In genomic region chr7:2607913-2608899, GRCh38 we compare ENCODE assay signal across 13 cellular contexts. TPM values are rescaled to one million over a fixed set of nuclear protein-coding genes. Genes with fewer than 3 reads are reported as not detected.
DNase-seq lines count a peak whose midpoint lies in the region; ATAC-seq and TF ChIP-seq lines count a peak whose summit lies in the region.
"Had no signal": no experiment of that assay in that cellular context is flagged by ENCODE, and none has a peak within 500 bp of the region (broad histone marks: within the 10 kb centered on the region; RNA-seq: fewer than 3 reads in every experiment).

No MANE protein-coding gene starts in this region.

- H3K4me3 Mint-ChIP-seq in CD4-positive, CD25-positive, alpha-beta regulatory T cell: peak overlapping the region in 3 of 4 donors; percentile 26 to 66 (median 58)

- H3K4me2 ChIP-seq in hepatocyte: no peak overlapping the region

- no peaks in the 10 kb centered on the region for H3K9me2 ChIP-seq in hepatocyte (replicated peaks; ENCODE audit: insufficient read depth)

- intact Hi-C loops in adrenal gland (cut with DNase I): no loop called here
- intact Hi-C loops in psoas muscle (cut with DNase I): no loop called here

- H3K4me1 ChIP-seq in CD4-positive, CD25-positive, alpha-beta regulatory T cell (ENCODE audit: control insufficient read depth, insufficient read depth, low read length, poor library complexity, severe bottlenecking): no peaks in the 10 kb centered on the region
- H3K4me1 ChIP-seq in adrenal gland (replicated peaks in 1 of 2) (peaks cover 0 to 26% of the 10 kb centered on the region in 2 donors), psoas muscle (peaks cover 4% of the 10 kb centered on the region), hepatocyte (ENCODE audit: insufficient read depth) (peaks cover 7% of the 10 kb centered on the region), HAP-1 (no peaks in the 10 kb centered on the region)
- H3K4me1 ChIP-seq: SJSA1 had no signal

- H3K79me2 ChIP-seq in hepatocyte: no peaks in the 10 kb centered on the region

- TF ChIP-seq POLR2A in adrenal gland (IDR thresholded peaks at IDR 0.05): no peak

- no peak overlapping the region for H2AFZ ChIP-seq in hepatocyte

- H3K9me3 ChIP-seq in CD4-positive, CD25-positive, alpha-beta regulatory T cell (ENCODE audit: control insufficient read depth in 2 of 2, low read length in 2 of 2): no peaks in the 10 kb centered on the region
- H3K9me3 ChIP-seq in adrenal gland (replicated peaks in 1 of 3) (no peaks in the 10 kb centered on the region), psoas muscle (no peaks in the 10 kb centered on the region), hepatocyte (ENCODE audit: low read depth) (no peaks in the 10 kb centered on the region), HAP-1 (no peaks in the 10 kb centered on the region)
- H3K9me3 ChIP-seq: SJSA1 had no signal

- in situ Hi-C loops in HAP-1 (cut with MboI; ENCODE audit: low sequenced_read_pairs): no loop called here

- peak in 1 of 3 donors; percentile 7 for DNase-seq in CD4-positive, CD25-positive, alpha-beta regulatory T cell
- DNase-seq in adrenal gland (peak in 1 of 7 donors; percentile 37), iPS-NIHi7 (ENCODE audit: extremely low spot score) (peak; percentile 12), psoas muscle (no peak), hepatocyte (ENCODE audit: low spot score) (no peak), HAP-1 (ENCODE audit: low spot score in 2 of 2) (no peak)
- no peak for DNase-seq in stimulated activated naive CD4-positive, alpha-beta T cell (lab: John Stamatoyannopoulos, UW)
- DNase-seq: cortex of kidney, NCI-H1417 treated with DMSO at 0.1 percent for 48 hours, NCI-H69 had no signal

- H3K9me3 Mint-ChIP-seq in CD4-positive, CD25-positive, alpha-beta regulatory T cell: no peaks in the 10 kb centered on the region

- H3K27me3 ChIP-seq in CD4-positive, CD25-positive, alpha-beta regulatory T cell (ENCODE audit: control insufficient read depth, insufficient read depth, low read length): no peaks in the 10 kb centered on the region
- H3K27me3 ChIP-seq in adrenal gland (no peaks in the 10 kb centered on the region), psoas muscle (ENCODE audit: insufficient read depth in 3 of 3, low read length in 2 of 3) (no peaks in the 10 kb centered on the region), hepatocyte (no peaks in the 10 kb centered on the region), HAP-1 (ENCODE audit: low read depth) (no peaks in the 10 kb centered on the region)
- H3K27me3 ChIP-seq: SJSA1 had no signal

- no peaks in the 10 kb centered on the region for H4K20me1 ChIP-seq in hepatocyte (ENCODE audit: insufficient read depth, poor library complexity, severe bottlenecking)

- H3K36me3 Mint-ChIP-seq in CD4-positive, CD25-positive, alpha-beta regulatory T cell: no peaks in the 10 kb centered on the region
- H3K36me3 Mint-ChIP-seq: activated naive CD8-positive, alpha-beta T cell had no signal

- H3K4me3 ChIP-seq in CD4-positive, CD25-positive, alpha-beta regulatory T cell (ENCODE audit: low read depth, low read length): peak overlapping the region; percentile 31
- H3K4me3 ChIP-seq in adrenal gland: no peak overlapping the region
- no peak overlapping the region for H3K4me3 ChIP-seq in psoas muscle
- no peak overlapping the region for H3K4me3 ChIP-seq in hepatocyte
- no peak overlapping the region for H3K4me3 ChIP-seq in HAP-1
- H3K4me3 ChIP-seq: SJSA1 had no signal

- no peak overlapping the region for H3K27ac ChIP-seq in CD4-positive, CD25-positive, alpha-beta regulatory T cell (ENCODE audit: insufficient read depth, low read length, poor library complexity, severe bottlenecking)
- H3K27ac ChIP-seq in adrenal gland (peak overlapping the region; percentile 19 to 88 (median 43)), psoas muscle (peak overlapping the region; percentile 68), hepatocyte (no peak overlapping the region)
- H3K27ac ChIP-seq: SJSA1 had no signal

- peak overlapping the region in 2 of 3 donors; percentile 49 to 78 for H3K27ac Mint-ChIP-seq in CD4-positive, CD25-positive, alpha-beta regulatory T cell
- H3K27ac Mint-ChIP-seq: activated naive CD8-positive, alpha-beta T cell had no signal

- ATAC-seq in CD4-positive, CD25-positive, alpha-beta regulatory T cell (ENCODE audit: low read depth in 2 of 2): no peak
- ATAC-seq in psoas muscle (no peak), HG03139 (IDR thresholded peaks at IDR 0.05; ENCODE audit: unreplicated experiment) (no peak)

- TF ChIP-seq CTCF in adrenal gland (IDR thresholded peaks at IDR 0.05) (no peak), psoas muscle (IDR thresholded peaks at IDR 0.05) (no peak), hepatocyte (IDR thresholded peaks at IDR 0.05; ENCODE audit: poor library complexity) (no peak)

- peaks cover 4 to 8% (median 5%) of the 10 kb centered on the region in 4 donors for H3K4me1 Mint-ChIP-seq in CD4-positive, CD25-positive, alpha-beta regulatory T cell

- WGBS in adrenal gland, 4 donors: 76 to 81% (median 79%) methylated on average over 34 to 36 of the region's 37 CpGs
- WGBS in psoas muscle, 3 donors: 89 to 93% (median 90%) methylated on average over 34 to 37 of the region's 37 CpGs
- WGBS in hepatocyte (ENCODE audit: low lambda C conversion rate, missing lambda C conversion rate): 89% methylated on average over 37 of the region's 37 CpGs

- no peaks in the 10 kb centered on the region for H3K27me3 Mint-ChIP-seq in CD4-positive, CD25-positive, alpha-beta regulatory T cell
- H3K27me3 Mint-ChIP-seq: activated naive CD8-positive, alpha-beta T cell had no signal

- H3K36me3 ChIP-seq in CD4-positive, CD25-positive, alpha-beta regulatory T cell (ENCODE audit: control insufficient read depth, insufficient read depth, low read length): no peaks in the 10 kb centered on the region
- H3K36me3 ChIP-seq in adrenal gland (replicated peaks in 1 of 2): no peaks in the 10 kb centered on the region
- H3K36me3 ChIP-seq in psoas muscle (ENCODE audit: insufficient read depth in 1 of 2, low read depth in 1 of 2): no peaks in the 10 kb centered on the region
- H3K36me3 ChIP-seq in hepatocyte (replicated peaks; ENCODE audit: insufficient read depth, low read depth): no peaks in the 10 kb centered on the region
- H3K36me3 ChIP-seq in HAP-1 (replicated peaks): no peaks in the 10 kb centered on the region
- H3K36me3 ChIP-seq: SJSA1 had no signal

RNA-seq across cellular contexts. Expression of gene TTYH3, which starts 23.6 kb away (rescaled TPM):
- 20.0 TPM for total RNA-seq in CD4-positive, CD25-positive, alpha-beta regulatory T cell
- 1 to 10 TPM in 3 of 4 donors, under 1 TPM in 1; 0.56 to 1.6 (median 1.2) TPM for polyA plus RNA-seq in CD4-positive, CD25-positive, alpha-beta regulatory T cell
- 10 to 100 TPM; 34.8 to 86.3 (median 60.3) TPM for total RNA-seq in adrenal gland
- polyA plus RNA-seq in adrenal gland: 10 to 100 TPM in 2 of 3 donors, 1 to 10 TPM in 1; 5.4 to 38.4 (median 21.3) TPM
- total RNA-seq in psoas muscle: 10 to 100 TPM in 1 of 4 donors, 1 to 10 TPM in 3; 6.5 to 11.3 (median 7.1) TPM
- 1 to 10 TPM; 1.3 to 2.4 (median 1.9) TPM for polyA plus RNA-seq in psoas muscle
- 35.8 and 46.3 TPM in 2 replicates for total RNA-seq in hepatocyte
- polyA plus RNA-seq in hepatocyte: 101 and 108 TPM in 2 replicates

RNA-seq across cellular contexts. Expression of gene IQCE, which starts 49.4 kb away (rescaled TPM):
- total RNA-seq in CD4-positive, CD25-positive, alpha-beta regulatory T cell: 6.6 TPM
- polyA plus RNA-seq in CD4-positive, CD25-positive, alpha-beta regulatory T cell: 1 to 10 TPM in 1 of 4 donors, under 1 TPM in 3; 0.69 to 1.5 (median 0.91) TPM
- 10 to 100 TPM; 12.3 to 33.2 (median 14.7) TPM for total RNA-seq in adrenal gland
- 10 to 100 TPM in 1 of 3 donors, 1 to 10 TPM in 2; 6.2 to 16.7 (median 7.9) TPM for polyA plus RNA-seq in adrenal gland
- 1 to 10 TPM; 5.6 to 8.5 (median 7.1) TPM for total RNA-seq in psoas muscle
- 1 to 10 TPM; 2.4 to 9.6 (median 6.5) TPM for polyA plus RNA-seq in psoas muscle
- 8.2 and 13.3 TPM in 2 replicates for total RNA-seq in hepatocyte
- 10.0 and 11.8 TPM in 2 replicates for polyA plus RNA-seq in hepatocyte

RNA-seq across cellular contexts. Expression of gene BRAT1, which starts 52.9 kb away (rescaled TPM):
- 24.6 TPM for total RNA-seq in CD4-positive, CD25-positive, alpha-beta regulatory T cell
- 10 to 100 TPM; 21.4 to 36.6 (median 32.1) TPM for polyA plus RNA-seq in CD4-positive, CD25-positive, alpha-beta regulatory T cell
- 10 to 100 TPM; 45.1 to 88.6 (median 72.4) TPM for total RNA-seq in adrenal gland
- 100 to 1,000 TPM in 2 of 3 donors, 1 to 10 TPM in 1; 3.7 to 120 (median 101) TPM for polyA plus RNA-seq in adrenal gland
- 10 to 100 TPM; 11.9 to 14.3 (median 12.5) TPM for total RNA-seq in psoas muscle
- 10 to 100 TPM; 13.2 to 14.8 (median 14.4) TPM for polyA plus RNA-seq in psoas muscle
- 15.7 and 19.2 TPM in 2 replicates for total RNA-seq in hepatocyte
- polyA plus RNA-seq in hepatocyte: 37.8 and 45.0 TPM in 2 replicates

Comparison
In these comparisons a context has a peak if more than half of its experiments do, and no peak if none do; other contexts are left out.
1. H3K27ac ChIP-seq: peak in adrenal gland (5 of 5) and psoas muscle (single experiment); none in CD4-positive, CD25-positive, alpha-beta regulatory T cell (single experiment) and hepatocyte (single experiment).